In the genomic region with DNA sequence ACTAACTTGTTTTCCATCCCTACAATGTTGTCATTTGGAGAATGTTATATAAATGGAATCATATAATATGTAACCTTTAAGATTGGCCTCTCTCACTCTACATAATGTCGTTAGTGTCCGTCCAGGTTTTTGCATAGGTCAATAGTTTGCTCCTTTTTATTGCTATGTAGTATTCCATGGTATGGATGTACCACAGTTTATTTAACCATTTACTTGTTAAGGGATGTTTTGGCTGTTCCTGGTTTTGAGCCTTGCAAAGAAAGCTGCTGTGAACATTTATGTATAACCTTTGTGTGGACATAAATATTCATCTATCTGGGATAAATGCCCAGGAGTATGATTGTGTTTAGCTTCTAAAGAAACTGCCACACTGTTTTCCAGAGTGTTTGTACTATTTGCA, we compare ENCODE assay signal across 7 cellular contexts.
"Had no signal": no experiment of that assay in that cellular context is flagged by ENCODE, and none has a peak within 500 bp of the region (broad histone marks: within the 10 kb centered on the region; RNA-seq: fewer than 3 reads in every experiment).

No MANE protein-coding gene starts in this region.

- ATAC-seq: GM12878 had no signal

- DNase-seq: GDM1, GF-D8 had no signal

- H3K4me3 ChIP-seq: GM12878 had no signal

- FAIRE-seq: G401.6, GM12878, GM12892, GM18507, GM19239 had no signal
